ENCODE assay signal across 36 cellular contexts in the genomic region with DNA sequence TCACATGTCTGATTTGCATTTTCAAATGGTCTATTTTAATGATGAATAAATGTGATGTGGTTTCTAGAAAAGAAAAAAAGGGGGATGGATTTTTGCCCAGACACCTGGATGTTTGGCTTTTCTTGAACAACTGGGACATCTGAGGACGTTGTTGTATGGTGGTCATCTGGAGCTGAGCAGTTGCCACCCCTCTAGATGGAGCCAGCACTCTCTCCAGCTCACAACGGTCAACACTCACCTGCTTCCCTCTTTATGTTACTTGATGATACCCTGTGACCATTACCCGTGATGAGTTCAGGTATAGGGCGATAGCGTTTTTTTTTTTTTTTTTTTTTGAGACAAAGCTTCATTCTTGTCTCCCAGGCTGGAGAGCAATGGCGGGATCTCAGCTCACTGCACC. TPM values are rescaled to one million over a fixed set of nuclear protein-coding genes. Genes with fewer than 3 reads are reported as not detected.
DNase-seq lines count a peak whose midpoint lies in the region; ATAC-seq, FAIRE-seq and TF ChIP-seq lines count a peak whose summit lies in the region.
"Had no signal": no experiment of that assay in that cellular context is flagged by ENCODE, and none has a peak within 500 bp of the region (broad histone marks: within the 10 kb centered on the region; RNA-seq: fewer than 3 reads in every experiment).

No MANE protein-coding gene starts in this region.

- no peak overlapping the region for H3K27ac ChIP-seq in H9 (ENCODE audit: insufficient read length, low read depth, low read length)
- H3K27ac ChIP-seq in PC-3 (ENCODE audit: low read length): no peak overlapping the region
- no peak overlapping the region for H3K27ac ChIP-seq in neuronal stem cell (replicated peaks; ENCODE audit: low read length)
- no peak overlapping the region for H3K27ac ChIP-seq in gastroesophageal sphincter
- H3K27ac ChIP-seq: cardiac muscle cell, colonic mucosa, SJCRH30, testis had no signal

- no peak for TF ChIP-seq POLR2A in gastroesophageal sphincter (IDR thresholded peaks at IDR 0.05)

- peaks cover 4 to 15% of the 10 kb centered on the region in 2 experiments; a peak in 4 of 5 replicates for H3K9me3 Mint-ChIP-seq in H9
- H3K9me3 Mint-ChIP-seq: activated naive CD8-positive, alpha-beta T cell treated with anti-CD3 and anti-CD28 coated beads, Interleukin-2, amount 50 U/mL, for 24 hours; stimulated activated naive CD8-positive, alpha-beta T cell treated with anti-CD3 and anti-CD28 coated beads, Interleukin-15, Interleukin-2, amounts not matched to agents 100 ng/mL and 50 ng/mL, for 24 hours had no signal

- H3K4me3 ChIP-seq in PC-3 (ENCODE audit: low read length) (no peak overlapping the region), neuronal stem cell (ENCODE audit: low read length in 2 of 2) (no peak overlapping the region), gastroesophageal sphincter (no peak overlapping the region)
- H3K4me3 ChIP-seq: cardiac muscle cell, colonic mucosa, SJCRH30, smooth muscle cell, testis had no signal

- no peak overlapping the region for H3K56ac ChIP-seq in H9 (ENCODE audit: insufficient read length, low read depth, low read length)

- H3K4ac ChIP-seq in H9 (ENCODE audit: low read depth, low read length): no peak overlapping the region
- no peak overlapping the region for H3K4ac ChIP-seq in neuronal stem cell (ENCODE audit: low read length)

- no peak overlapping the region for H2BK120ac ChIP-seq in H9 (ENCODE audit: low read depth, low read length, poor library complexity, severe bottlenecking)
- H2BK120ac ChIP-seq in neuronal stem cell (ENCODE audit: low read depth, low read length): no peak overlapping the region

- intact Hi-C loops in PC-3 (cut with micrococcal nuclease): no loop called here

- ATAC-seq in PC-3 (no peak), gastroesophageal sphincter (no peak)
- ATAC-seq: activated CD4-positive, CD25-positive, alpha-beta regulatory T cell treated with anti-CD3 and anti-CD28 coated beads, Interleukin-2, amount 50 U/mL, for 24 hours; activated CD8-positive, alpha-beta memory T cell treated with anti-CD3 and anti-CD28 coated beads, Interleukin-2, amount 10 ng/mL, durations not matched to agents 7 days and 5 days; activated naive CD8-positive, alpha-beta T cell treated with anti-CD3 and anti-CD28 coated beads, Interleukin-2, amount 50 U/mL, for 24 hours; esophagus mucosa; right cardiac atrium had no signal

- DNase-seq in GM10266 (ENCODE audit: extremely low spot score): no peak
- DNase-seq in H9: no peak
- DNase-seq in PC-3: peak; percentile 6
- DNase-seq in cerebellum (ENCODE audit: low spot score): peak; percentile 11
- DNase-seq in mucosa of gallbladder (ENCODE audit: low spot score): no peak
- no peak for DNase-seq in neuronal stem cell (ENCODE audit: low spot score)
- DNase-seq in GM19239 (ENCODE audit: insufficient read length, low spot score): no peak
- DNase-seq: activated CD4-positive, alpha-beta T cell treated with anti-CD3 and anti-CD28 coated beads, Interleukin-2, amount 50 U/mL, for 4 hours; activated CD8-positive, alpha-beta memory T cell treated with anti-CD3 and anti-CD28 coated beads, Interleukin-2, amount 10 ng/mL, durations not matched to agents 7 days and 5 days; activated naive CD8-positive, alpha-beta T cell treated with anti-CD3 and anti-CD28 coated beads, Interleukin-2, amount 50 U/mL, for 24 hours; activated T-cell treated with anti-CD3 and anti-CD28 coated beads, Interleukin-2, amount 50 U/mL, for 48 hours; colonic mucosa; effector CD8-positive, alpha-beta T cell; naive B cell; NCI-H524 treated with DMSO at 0.1 percent for 48 hours; right cardiac atrium; RPMI8226; SJCRH30; T1000; testis had no signal

- BruUV-seq in PC-3 (replicated peaks; lab: Mats Ljungman, UMichigan): no TSS peak

- H4K20me1 ChIP-seq in H9 (ENCODE audit: control insufficient read depth, insufficient read depth, insufficient read length): no peaks in the 10 kb centered on the region
- H4K20me1 ChIP-seq in PC-3 (ENCODE audit: low read length): no peaks in the 10 kb centered on the region

- H3K23ac ChIP-seq in H9 (ENCODE audit: insufficient read length, low read depth, low read length) (no peak overlapping the region), neuronal stem cell (ENCODE audit: low read depth, low read length, poor library complexity) (no peak overlapping the region)

- H3K4me3 Mint-ChIP-seq in H9: no peak overlapping the region
- H3K4me3 Mint-ChIP-seq: activated CD8-positive, alpha-beta memory T cell treated with anti-CD3 and anti-CD28 coated beads, Interleukin-2, amount 10 ng/mL, durations not matched to agents 7 days and 5 days; activated naive CD8-positive, alpha-beta T cell treated with anti-CD3 and anti-CD28 coated beads, Interleukin-2, amount 50 U/mL, for 24 hours; CD14-positive monocyte; stimulated activated naive CD8-positive, alpha-beta T cell treated with anti-CD3 and anti-CD28 coated beads, Interleukin-15, Interleukin-2, amounts not matched to agents 100 ng/mL and 50 ng/mL, for 24 hours had no signal

- no peak overlapping the region for H3K14ac ChIP-seq in H9 (ENCODE audit: insufficient read depth, low read length)
- no peak overlapping the region for H3K14ac ChIP-seq in neuronal stem cell (ENCODE audit: low read length)

- H3K79me1 ChIP-seq in H9 (ENCODE audit: insufficient read depth, low read depth, low read length, poor library complexity, severe bottlenecking) (no peaks in the 10 kb centered on the region), neuronal stem cell (ENCODE audit: low read depth, low read length) (no peaks in the 10 kb centered on the region)

- H3K4me2 ChIP-seq in H9 (ENCODE audit: insufficient read depth, insufficient read length, low read length): no peak overlapping the region
- H3K4me2 ChIP-seq in PC-3 (ENCODE audit: low read length): no peak overlapping the region
- no peak overlapping the region for H3K4me2 ChIP-seq in neuronal stem cell (ENCODE audit: insufficient read depth, low read length, poor library complexity, severe bottlenecking)
- H3K4me2 ChIP-seq: smooth muscle cell had no signal

- H3K4me1 ChIP-seq in H9 (ENCODE audit: insufficient read depth, low read length): no peaks in the 10 kb centered on the region
- H3K4me1 ChIP-seq in PC-3 (ENCODE audit: insufficient read depth, low read length): no peaks in the 10 kb centered on the region
- no peaks in the 10 kb centered on the region for H3K4me1 ChIP-seq in neuronal stem cell (ENCODE audit: control insufficient read depth in 2 of 2, insufficient read depth in 1 of 2, low read depth in 1 of 2, low read length in 2 of 2)
- no peaks in the 10 kb centered on the region for H3K4me1 ChIP-seq in gastroesophageal sphincter
- H3K4me1 ChIP-seq: colonic mucosa, SJCRH30, testis had no signal

- CTCF ChIA-PET in PC-3 (lab: Charles Lee): no interaction called here

- FAIRE-seq in GM19239 (lab: Jason Lieb, UNC): no peak
- FAIRE-seq: astrocyte, GM18507, keratinocyte had no signal

- H2BK20ac ChIP-seq in H9 (ENCODE audit: low read depth, low read length, poor library complexity, severe bottlenecking): no peak overlapping the region

- H4K91ac ChIP-seq in H9 (ENCODE audit: insufficient read length, low read depth, low read length) (no peak overlapping the region), neuronal stem cell (ENCODE audit: low read depth, low read length, poor library complexity) (no peak overlapping the region)

- TF ChIP-seq EP300 in gastroesophageal sphincter (IDR thresholded peaks at IDR 0.05): no peak

- H2AFZ ChIP-seq in H9 (ENCODE audit: low read length) (no peak overlapping the region), PC-3 (ENCODE audit: low read length) (no peak overlapping the region), neuronal stem cell (ENCODE audit: low read length) (no peak overlapping the region)

- H2BK15ac ChIP-seq in H9 (ENCODE audit: low read depth, low read length): no peak overlapping the region
- H2BK15ac ChIP-seq in neuronal stem cell (ENCODE audit: low read length): no peak overlapping the region

- peaks cover 0 to 14% (median 0%) of the 10 kb centered on the region in 3 experiments; a peak in 3 of 7 replicates for H3K36me3 Mint-ChIP-seq in H9 (ENCODE audit: insufficient read depth in 1 of 3, low read depth in 3 of 3)
- H3K36me3 Mint-ChIP-seq: activated CD8-positive, alpha-beta memory T cell treated with anti-CD3 and anti-CD28 coated beads, Interleukin-2, amount 10 ng/mL, durations not matched to agents 7 days and 5 days; CD14-positive monocyte had no signal

- H3K9ac ChIP-seq in H9 (ENCODE audit: extremely low read depth, insufficient read length, low read length): no peak overlapping the region
- H3K9ac ChIP-seq in PC-3 (ENCODE audit: low read length): no peak overlapping the region
- H3K9ac ChIP-seq in neuronal stem cell (ENCODE audit: low read depth, low read length, poor library complexity): no peak overlapping the region

- no peak overlapping the region for H4K5ac ChIP-seq in H9 (ENCODE audit: insufficient read length, low read depth, low read length)

- H3K27me3 Mint-ChIP-seq in H9 (ENCODE audit: low read depth): no peaks in the 10 kb centered on the region

- H3K18ac ChIP-seq in H9 (ENCODE audit: insufficient read length, low read depth, low read length): no peak overlapping the region
- no peak overlapping the region for H3K18ac ChIP-seq in neuronal stem cell (ENCODE audit: low read length)

- peaks cover 2 to 3% of the 10 kb centered on the region in 2 experiments; a peak in 1 of 4 replicates for H3K4me1 Mint-ChIP-seq in H9
- H3K4me1 Mint-ChIP-seq: activated CD8-positive, alpha-beta memory T cell treated with anti-CD3 and anti-CD28 coated beads, Interleukin-2, amount 10 ng/mL, durations not matched to agents 7 days and 5 days; activated naive CD8-positive, alpha-beta T cell treated with anti-CD3 and anti-CD28 coated beads, Interleukin-2, amount 50 U/mL, for 24 hours; naive B cell had no signal

- H3K23me2 ChIP-seq in H9 (ENCODE audit: insufficient read length, low read depth, low read length, poor library complexity, severe bottlenecking): no peaks in the 10 kb centered on the region

- H2BK12ac ChIP-seq in H9 (ENCODE audit: insufficient read length, low read depth, low read length): no peak overlapping the region
- H2BK12ac ChIP-seq in neuronal stem cell (ENCODE audit: low read length): no peak overlapping the region

- POLR2A ChIA-PET in PC-3 (lab: Charles Lee; ENCODE audit: unreplicated experiment): no interaction called here

- H3K9me3 ChIP-seq in H9 (ENCODE audit: control insufficient read depth, low read depth, low read length): no peaks in the 10 kb centered on the region
- H3K9me3 ChIP-seq in PC-3 (ENCODE audit: low read length): no peaks in the 10 kb centered on the region
- H3K9me3 ChIP-seq in neuronal stem cell (replicated peaks in 1 of 2; ENCODE audit: control insufficient read depth in 2 of 2, insufficient read depth in 1 of 2, low read depth in 1 of 2, low read length in 2 of 2): no peaks in the 10 kb centered on the region
- H3K9me3 ChIP-seq in gastroesophageal sphincter: peaks cover 0 to 3% (median 0%) of the 10 kb centered on the region in 3 donors
- H3K9me3 ChIP-seq: colonic mucosa, SJCRH30, testis had no signal

- WGBS in H9 (ENCODE audit: extremely low coverage, insufficient read length, low lambda C conversion rate): no CpG with 5 or more reads among the region's 6 CpGs
- WGBS in neuronal stem cell (ENCODE audit: extremely low coverage in 2 of 2, insufficient read length in 2 of 2, insufficient replicate concordance in 1 of 2), 2 donors: no CpG with 5 or more reads among the region's 6 CpGs
- 67 to 73% methylated on average over 5 to 6 of the region's 6 CpGs for WGBS in gastroesophageal sphincter (ENCODE audit: low coverage in 1 of 2), 2 donors

- H2AK5ac ChIP-seq in H9 (ENCODE audit: insufficient read length, low read length): no peak overlapping the region
- H2AK5ac ChIP-seq in neuronal stem cell (ENCODE audit: low read depth, low read length): no peak overlapping the region

- no peak overlapping the region for H3K27ac Mint-ChIP-seq in H9
- H3K27ac Mint-ChIP-seq: activated CD8-positive, alpha-beta memory T cell treated with anti-CD3 and anti-CD28 coated beads, Interleukin-2, amount 10 ng/mL, durations not matched to agents 7 days and 5 days; activated naive CD8-positive, alpha-beta T cell treated with anti-CD3 and anti-CD28 coated beads, Interleukin-2, amount 50 U/mL, for 24 hours; CD14-positive monocyte; naive B cell; stimulated activated naive CD8-positive, alpha-beta T cell treated with anti-CD3 and anti-CD28 coated beads, Interleukin-15, Interleukin-2, amounts not matched to agents 100 ng/mL and 50 ng/mL, for 24 hours had no signal

- no peak overlapping the region for H3T11ph ChIP-seq in H9 (ENCODE audit: low read length)

- no peaks in the 10 kb centered on the region for H3K36me3 ChIP-seq in PC-3 (ENCODE audit: low read depth, low read length)
- H3K36me3 ChIP-seq in neuronal stem cell (replicated peaks in 1 of 2; ENCODE audit: control insufficient read depth in 2 of 2, insufficient read depth in 2 of 2, low read length in 2 of 2): no peaks in the 10 kb centered on the region
- no peaks in the 10 kb centered on the region for H3K36me3 ChIP-seq in gastroesophageal sphincter
- H3K36me3 ChIP-seq: cardiac muscle cell, colonic mucosa, SJCRH30 had no signal

- H3K79me2 ChIP-seq in H9 (ENCODE audit: insufficient read depth, low read length): no peaks in the 10 kb centered on the region
- H3K79me2 ChIP-seq in PC-3 (ENCODE audit: low read length): no peaks in the 10 kb centered on the region

- H4K8ac ChIP-seq in H9 (replicated peaks; ENCODE audit: insufficient read length, low read depth, low read length): no peak overlapping the region
- H4K8ac ChIP-seq in neuronal stem cell (ENCODE audit: low read depth, low read length): no peak overlapping the region

- TF ChIP-seq CTCF in GM10266 (IDR thresholded peaks at IDR 0.05; ENCODE audit: control insufficient read depth, insufficient read depth, low read depth, missing control alignments) (peak; percentile 15), H9 (conservative IDR thresholded peaks at IDR 0.05) (peak; percentile 30; the same call in 1 of the 3 replicates), PC-3 (conservative IDR thresholded peaks at IDR 0.05; ENCODE audit: low read depth, low read length) (0 out of 2 replicates have a peak, but pooled peaks have one; percentile 13), gastroesophageal sphincter (IDR thresholded peaks at IDR 0.05) (no peak)

- no peaks in the 10 kb centered on the region for H3F3A ChIP-seq in PC-3 (ENCODE audit: low read length, unreplicated experiment)

- no peaks in the 10 kb centered on the region for H3K9me2 ChIP-seq in PC-3 (replicated peaks; ENCODE audit: low read length)

- no peaks in the 10 kb centered on the region for H3K27me3 ChIP-seq in H9 (ENCODE audit: insufficient read depth, low read length)
- peaks cover 17% of the 10 kb centered on the region; the same call in 1 of the 2 replicates for H3K27me3 ChIP-seq in PC-3 (ENCODE audit: low read length)
- no peaks in the 10 kb centered on the region for H3K27me3 ChIP-seq in neuronal stem cell (ENCODE audit: control insufficient read depth in 3 of 3, insufficient read depth in 3 of 3, low read depth in 1 of 3, low read length in 3 of 3)
- peaks cover 7% of the 10 kb centered on the region for H3K27me3 ChIP-seq in gastroesophageal sphincter
- H3K27me3 ChIP-seq: cardiac muscle cell, colonic mucosa, SJCRH30, testis had no signal

- no peak overlapping the region for H2BK5ac ChIP-seq in H9 (ENCODE audit: insufficient read length, low read length)
- no peak overlapping the region for H2BK5ac ChIP-seq in neuronal stem cell (ENCODE audit: low read length)

RNA-seq across cellular contexts. Expression of a gene that starts 30.1 kb away (rescaled TPM):
- total RNA-seq in H9 (2021) (31.0 and 32.6 TPM in 2 replicates), PC-3 (2014; rRNA removed) (8.1 and 15.3 TPM in 2 replicates), cerebellum (20.5 TPM), mucosa of gallbladder (12.5 TPM), gastroesophageal sphincter (10 to 100 TPM in 3 of 4 donors, 1 to 10 TPM in 1; 8.1 to 14.3 (median 10.6) TPM)
- 16.2 TPM for polyA plus RNA-seq in neuronal stem cell (2013, experiment 1 of 2)
- polyA plus RNA-seq in neuronal stem cell (2013, experiment 2 of 2): 15.8 TPM

RNA-seq across cellular contexts. Expression of a gene that starts 37.1 kb away (rescaled TPM):
- total RNA-seq in H9 (2021): not detected in 2 replicates
- total RNA-seq in PC-3 (2014; rRNA removed): not detected in 2 replicates
- total RNA-seq in cerebellum: 2.1 TPM
- total RNA-seq in mucosa of gallbladder: not detected
- polyA plus RNA-seq in neuronal stem cell (2013, experiment 1 of 2): not detected
- not detected for polyA plus RNA-seq in neuronal stem cell (2013, experiment 2 of 2)
- not detected for total RNA-seq in gastroesophageal sphincter
- total RNA-seq: activated CD8-positive, alpha-beta memory T cell treated with anti-CD3 and anti-CD28 coated beads, Interleukin-2, amount 10 ng/mL, durations not matched to agents 7 days and 5 days; astrocyte; cardiac muscle cell; colonic mucosa; esophagus mucosa; fibroblast of villous mesenchyme; H4; LHCN-M2; lower leg skin; posterior vena cava; right cardiac atrium; SJCRH30; smooth muscle cell; ureter had no signal
- polyA plus RNA-seq: cardiac muscle cell, CD14-positive monocyte, keratinocyte, right cardiac atrium, smooth muscle cell had no signal

Comparison
In these comparisons a context has a peak if more than half of its experiments do, and no peak if none do; other contexts are left out.
1. DNase-seq: peak in PC-3 (single experiment) and cerebellum (single experiment); none in GM10266 (single experiment), H9 (single experiment), mucosa of gallbladder (single experiment), neuronal stem cell (single experiment) and GM19239 (single experiment).
2. CTCF ChIP-seq: peak in GM10266 (single experiment), H9 (single experiment) and PC-3 (single experiment); none in gastroesophageal sphincter (0 of 4).